In the genomic region with DNA sequence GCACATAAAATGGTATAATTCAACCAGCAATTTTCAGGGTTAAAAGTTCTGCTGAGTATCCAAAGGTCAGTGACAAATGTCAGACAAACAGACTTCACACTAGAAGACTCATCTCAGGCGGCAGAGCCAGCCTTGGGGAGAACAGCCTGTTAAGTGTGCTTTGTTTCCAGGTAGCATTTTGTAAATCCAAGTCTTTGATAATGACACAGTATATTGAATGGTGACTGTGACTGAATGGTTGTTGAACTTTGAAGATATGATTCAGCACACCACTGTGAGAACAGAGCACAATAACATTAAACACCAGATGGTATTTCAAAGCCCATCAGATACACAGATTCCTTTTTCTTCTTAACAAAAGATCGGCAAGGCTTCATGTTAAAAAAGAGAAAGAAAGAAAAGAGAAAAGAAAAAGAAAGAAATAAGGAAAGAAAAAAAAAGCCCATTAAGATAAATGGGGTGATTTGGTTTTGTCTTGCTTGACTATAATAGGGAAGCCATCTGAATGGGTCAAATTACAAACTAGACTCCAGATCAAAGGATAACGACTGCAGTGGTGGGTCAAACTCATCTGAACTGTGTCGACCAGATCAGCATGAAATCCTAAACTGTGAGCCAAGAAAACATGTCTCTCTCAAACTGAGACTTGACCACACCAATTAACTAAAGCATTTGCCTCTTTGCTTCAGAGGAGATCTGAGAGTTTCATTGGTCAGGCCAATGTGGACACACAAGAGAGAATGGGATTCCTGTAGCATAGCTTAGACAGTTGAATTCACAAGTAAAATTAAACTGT, we compare ENCODE assay signal across 1 cellular context.
TF ChIP-seq lines count a peak whose summit lies in the region.

No MANE protein-coding gene starts in this region.

TF ChIP-seq in HEK293, 187 proteins besides CTCF, POLR2A, EP300 and RAD21:
- TF ChIP-seq ZNF211 (tag by site-specific recombination; IDR thresholded peaks at IDR 0.05; ENCODE audit: low read depth): no peak
- TF ChIP-seq PRDM10 (tag by site-specific recombination; IDR thresholded peaks at IDR 0.05): peak; percentile 45; the same call in 1 of the 2 replicates
- TF ChIP-seq, protein P1, sequence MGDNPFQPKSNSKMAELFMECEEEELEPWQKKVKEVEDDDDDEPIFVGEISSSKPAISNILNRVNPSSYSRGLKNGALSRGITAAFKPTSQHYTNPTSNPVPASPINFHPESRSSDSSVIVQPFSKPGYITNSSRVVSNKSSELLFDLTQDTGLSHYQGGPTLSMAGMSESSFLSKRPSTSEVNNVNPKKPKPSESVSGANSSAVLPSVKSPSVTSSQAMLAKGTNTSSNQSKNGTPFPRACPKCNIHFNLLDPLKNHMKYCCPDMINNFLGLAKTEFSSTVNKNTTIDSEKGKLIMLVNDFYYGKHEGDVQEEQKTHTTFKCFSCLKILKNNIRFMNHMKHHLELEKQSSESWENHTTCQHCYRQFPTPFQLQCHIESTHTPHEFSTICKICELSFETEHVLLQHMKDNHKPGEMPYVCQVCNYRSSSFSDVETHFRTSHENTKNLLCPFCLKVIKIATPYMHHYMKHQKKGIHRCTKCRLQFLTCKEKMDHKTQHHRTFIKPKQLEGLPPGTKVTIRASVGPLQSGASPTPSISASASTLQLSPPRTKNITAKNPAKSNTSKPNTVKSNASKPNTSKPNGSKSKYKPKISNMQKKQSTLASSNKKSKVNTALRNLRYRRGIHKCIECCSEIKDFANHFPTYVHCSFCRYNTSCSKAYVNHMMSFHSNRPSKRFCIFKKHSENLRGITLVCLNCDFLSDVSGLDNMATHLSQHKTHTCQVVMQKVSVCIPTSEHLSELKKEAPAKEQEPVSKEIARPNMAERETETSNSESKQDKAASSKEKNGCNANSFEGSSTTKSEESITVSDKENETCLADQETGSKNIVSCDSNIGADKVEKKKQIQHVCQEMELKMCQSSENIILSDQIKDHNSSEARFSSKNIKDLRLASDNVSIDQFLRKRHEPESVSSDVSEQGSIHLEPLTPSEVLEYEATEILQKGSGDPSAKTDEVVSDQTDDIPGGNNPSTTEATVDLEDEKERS (tag by site-specific recombination; IDR thresholded peaks at IDR 0.05): no peak
- peak; percentile 72; the same call in 1 of the 2 replicates for TF ChIP-seq TCF7L2 (IDR thresholded peaks at IDR 0.05; ENCODE audit: borderline replicate concordance, low read depth, low read length)
- peak; percentile 33; the same call in 1 of the 2 replicates for TF ChIP-seq ZBTB17 (tag by site-specific recombination; IDR thresholded peaks at IDR 0.05)
- peak; percentile 38; the same call in 1 of the 2 replicates for TF ChIP-seq ZIC2 (tag by site-specific recombination; IDR thresholded peaks at IDR 0.05)
- 0 out of 2 replicates have a peak, but pooled peaks have one; percentile 27 for TF ChIP-seq TRIM28 (IDR thresholded peaks at IDR 0.05; ENCODE audit: borderline replicate concordance, low read length)
- TF ChIP-seq WT1 (tag by site-specific recombination; IDR thresholded peaks at IDR 0.05): no peak
- TF ChIP-seq ZFP3 (tag by site-specific recombination; IDR thresholded peaks at IDR 0.05; ENCODE audit: low read depth): no peak
- TF ChIP-seq ZNF366 (tag by site-specific recombination; conservative IDR thresholded peaks at IDR 0.05): peak; percentile 62
- peak; percentile 71 for TF ChIP-seq FEZF1 (tag by site-specific recombination; IDR thresholded peaks at IDR 0.05)
- TF ChIP-seq SP7 (tag by site-specific recombination; IDR thresholded peaks at IDR 0.05): 0 out of 2 replicates have a peak, but pooled peaks have one; percentile 15
- TF ChIP-seq, protein P2, sequence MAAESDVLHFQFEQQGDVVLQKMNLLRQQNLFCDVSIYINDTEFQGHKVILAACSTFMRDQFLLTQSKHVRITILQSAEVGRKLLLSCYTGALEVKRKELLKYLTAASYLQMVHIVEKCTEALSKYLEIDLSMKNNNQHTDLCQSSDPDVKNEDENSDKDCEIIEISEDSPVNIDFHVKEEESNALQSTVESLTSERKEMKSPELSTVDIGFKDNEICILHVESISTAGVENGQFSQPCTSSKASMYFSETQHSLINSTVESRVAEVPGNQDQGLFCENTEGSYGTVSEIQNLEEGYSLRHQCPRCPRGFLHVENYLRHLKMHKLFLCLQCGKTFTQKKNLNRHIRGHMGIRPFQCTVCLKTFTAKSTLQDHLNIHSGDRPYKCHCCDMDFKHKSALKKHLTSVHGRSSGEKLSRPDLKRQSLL (tag by site-specific recombination; IDR thresholded peaks at IDR 0.05): no peak
- peak; percentile 36; the same call in 1 of the 2 replicates for TF ChIP-seq ZNF596 (tag by site-specific recombination; IDR thresholded peaks at IDR 0.05)
- TF ChIP-seq ZNF560 (tag by site-specific recombination; IDR thresholded peaks at IDR 0.05; ENCODE audit: borderline replicate concordance): no peak
- peak; percentile 50 for TF ChIP-seq ZEB2 (tag by site-specific recombination; IDR thresholded peaks at IDR 0.05)
- peak; percentile 72 for TF ChIP-seq ZNF600 (tag by site-specific recombination; IDR thresholded peaks at IDR 0.05)
- TF ChIP-seq ZSCAN5A (tag by site-specific recombination; IDR thresholded peaks at IDR 0.05): no peak
TF ChIP-seq in HEK293: peak in this region for 11.
